In genomic region chr16:19085679-19086200, GRCh38 we compare ENCODE assay signal across 10 cellular contexts. TPM values are rescaled to one million over a fixed set of nuclear protein-coding genes. Genes with fewer than 3 reads are reported as not detected.
A peak's percentile ranks its signal among the peaks of the same experiment; 100 is the strongest.
DNase-seq lines count a peak whose midpoint lies in the region; ATAC-seq and TF ChIP-seq lines count a peak whose summit lies in the region.
"Had no signal": no experiment of that assay in that cellular context is flagged by ENCODE, and none has a peak within 500 bp of the region (broad histone marks: within the 10 kb centered on the region; RNA-seq: fewer than 3 reads in every experiment).

No MANE protein-coding gene starts in this region.

- H3K4me3 ChIP-seq in right cardiac atrium (ENCODE audit: low read length) = peak overlapping the region; percentile 48
- no peak overlapping the region for H3K4me3 ChIP-seq in stomach
- H3K4me3 ChIP-seq: SJSA1 had no signal

- no peak for TF ChIP-seq EP300 in stomach (IDR thresholded peaks at IDR 0.05)

- no peak for TF ChIP-seq CTCF in stomach (IDR thresholded peaks at IDR 0.05)

- peak in 1 of 2 donors; percentile 52 for ATAC-seq in right cardiac atrium
- ATAC-seq in GM18861 (IDR thresholded peaks at IDR 0.05; ENCODE audit: unreplicated experiment) = no peak
- ATAC-seq in GM21526 (IDR thresholded peaks at IDR 0.05; ENCODE audit: low FRiP score, unreplicated experiment) = no peak

- no peak overlapping the region for H3K27ac ChIP-seq in right cardiac atrium (ENCODE audit: low read length)
- H3K27ac ChIP-seq in stomach = no peak overlapping the region
- H3K27ac ChIP-seq: SJSA1, upper lobe of right lung had no signal

- DNase-seq in SKM-1 treated with dmso at 0.1 percent for 144 hours (lab: John Stamatoyannopoulos, UW; ENCODE audit: unreplicated experiment) (peak; percentile 25), SKM-1 (lab: John Stamatoyannopoulos, UW; ENCODE audit: unreplicated experiment) (no peak), RPMI8226 (peak; percentile 72), right cardiac atrium (no peak), stomach (peak; percentile 49), SIG-M5 (lab: John Stamatoyannopoulos, UW) (no peak)

- H3K9me3 ChIP-seq in right cardiac atrium (ENCODE audit: control insufficient read depth, low read length) (no peaks in the 10 kb centered on the region), stomach (no peaks in the 10 kb centered on the region)
- H3K9me3 ChIP-seq: SJSA1, upper lobe of right lung had no signal

- H3K36me3 ChIP-seq in stomach = peaks cover 0 to 16% (median 16%) of the 10 kb centered on the region in 4 donors
- H3K36me3 ChIP-seq: SJSA1 had no signal

- no peak for TF ChIP-seq POLR2A in stomach (IDR thresholded peaks at IDR 0.05)

- WGBS in right cardiac atrium = 37% methylated on average over 8 of the region's 8 CpGs
- 18 to 37% (median 34%) methylated on average over 8 of the region's 8 CpGs for WGBS in stomach, 5 donors

- intact Hi-C loops in right cardiac atrium (cut with DNase I) = loop anchor here (2.0 to 10.0 kb wide), 9 partner anchors 82 to 419 kb away; partner anchors contain the start of gene SYT17 (in 1 of the 4)
- intact Hi-C loops in stomach (cut with DNase I; ENCODE audit: low total_unique reads) = loop anchor here (5.0 kb wide), 2 partner anchors 82 to 287 kb away; partner anchors contain the start of gene SYT17

- no peaks in the 10 kb centered on the region for H3K27me3 ChIP-seq in right cardiac atrium (ENCODE audit: control insufficient read depth, insufficient read depth)
- no peaks in the 10 kb centered on the region for H3K27me3 ChIP-seq in stomach
- H3K27me3 ChIP-seq: SJSA1, upper lobe of right lung had no signal

- H3K4me1 ChIP-seq in right cardiac atrium (ENCODE audit: control insufficient read depth, insufficient read depth, low read length) = no peaks in the 10 kb centered on the region
- peaks cover 14 to 17% (median 15%) of the 10 kb centered on the region in 4 donors for H3K4me1 ChIP-seq in stomach

RNA-seq across cellular contexts. Expression of gene COQ7, which starts 18.3 kb away (rescaled TPM):
- 10 to 100 TPM; 32.1 to 36.5 (median 33.8) TPM for total RNA-seq in right cardiac atrium
- polyA plus RNA-seq in right cardiac atrium = 28.7 TPM
- total RNA-seq in stomach = 10 to 100 TPM in 4 of 5 donors, 1 to 10 TPM in 1; 5.8 to 59.4 (median 31.5) TPM
- polyA plus RNA-seq in stomach = 10 to 100 TPM; 11.1 to 13.3 (median 11.3) TPM

RNA-seq across cellular contexts. Expression of gene ITPRIPL2, which starts 28.0 kb away (rescaled TPM):
- total RNA-seq in right cardiac atrium = 10 to 100 TPM; 16.9 to 37.0 (median 22.0) TPM
- polyA plus RNA-seq in right cardiac atrium = 5.8 TPM
- 10 to 100 TPM; 10.3 to 48.7 (median 36.8) TPM for total RNA-seq in stomach
- 10 to 100 TPM in 1 of 3 donors, 1 to 10 TPM in 2; 7.6 to 14.1 (median 9.9) TPM for polyA plus RNA-seq in stomach

Comparison
In these comparisons a context has a peak if more than half of its experiments do, and no peak if none do; other contexts are left out.
1. DNase-seq: peak in SKM-1 treated with dmso at 0.1 percent for 144 hours (single experiment), RPMI8226 (single experiment) and stomach (single experiment); none in SKM-1 (single experiment), right cardiac atrium (0 of 3) and SIG-M5 (single experiment).